In genomic region chr12:52214421-52214802, GRCh38 we compare ENCODE assay signal across 18 cellular contexts. TPM values are rescaled to one million over a fixed set of nuclear protein-coding genes. Genes with fewer than 3 reads are reported as not detected.
A peak's percentile ranks its signal among the peaks of the same experiment; 100 is the strongest.
DNase-seq lines count a peak whose midpoint lies in the region; ATAC-seq and TF ChIP-seq lines count a peak whose summit lies in the region.
"Had no signal": no experiment of that assay in that cellular context is flagged by ENCODE, and none has a peak within 500 bp of the region (broad histone marks: within the 10 kb centered on the region; RNA-seq: fewer than 3 reads in every experiment).

No MANE protein-coding gene starts in this region.

- intact Hi-C loops in Panc1 (cut with micrococcal nuclease; ENCODE audit: unreplicated experiment) = no loop called here

- no peaks in the 10 kb centered on the region for H3K27me3 ChIP-seq in Panc1 (ENCODE audit: control insufficient read depth, insufficient read depth, low read length)

- no peak overlapping the region for H3K4me3 Mint-ChIP-seq in stimulated activated naive CD8-positive, alpha-beta T cell treated with anti-CD3 and anti-CD28 coated beads, Interleukin-15, amount 100 ng/mL, for 72 hours
- H3K4me3 Mint-ChIP-seq in effector memory CD8-positive, alpha-beta T cell = no peak overlapping the region
- H3K4me3 Mint-ChIP-seq: activated naive CD4-positive, alpha-beta T cell treated with anti-CD3 and anti-CD28 coated beads, Interleukin-2, amount 10 ng/mL, durations not matched to agents 7 days and 5 days; naive thymus-derived CD8-positive, alpha-beta T cell had no signal

- no TSS peak for BruUV-seq in Panc1 (replicated peaks; lab: Mats Ljungman, UMichigan)

- peaks cover 49% of the 10 kb centered on the region for H3K4me1 ChIP-seq in Panc1 (ENCODE audit: control insufficient read depth, insufficient read depth, low read length)

- no peak for ATAC-seq in Panc1
- ATAC-seq in stimulated activated naive CD8-positive, alpha-beta T cell treated with anti-CD3 and anti-CD28 coated beads, Interleukin-15, amount 100 ng/mL, for 72 hours = no peak
- no peak for ATAC-seq in effector memory CD8-positive, alpha-beta T cell (replicated peaks)

- H3K27ac ChIP-seq in Panc1 (ENCODE audit: low read length) (peak overlapping the region; percentile 67), epithelial cell of prostate (peak overlapping the region; percentile 87)
- H3K27ac ChIP-seq: cardiac muscle cell had no signal

- POLR2A ChIA-PET in Panc1 (lab: Charles Lee) = no interaction called here

- H3K4me3 ChIP-seq in Panc1 (ENCODE audit: low read depth in 2 of 2, low read length in 2 of 2) = no peak overlapping the region
- no peak overlapping the region for H3K4me3 ChIP-seq in retinal pigment epithelial cell (ENCODE audit: low read length)
- H3K4me3 ChIP-seq: cardiac muscle cell had no signal

- in situ Hi-C loops in Panc1 (cut with HindIII; ENCODE audit: low pct_unique_long_range_greater_than_20kb, low sequenced_read_pairs) = no loop called here

- H3K36me3 Mint-ChIP-seq in effector memory CD8-positive, alpha-beta T cell (ENCODE audit: insufficient read depth) = no peaks in the 10 kb centered on the region
- H3K36me3 Mint-ChIP-seq: activated naive CD4-positive, alpha-beta T cell treated with anti-CD3 and anti-CD28 coated beads, Interleukin-2, amount 10 ng/mL, durations not matched to agents 7 days and 5 days; naive thymus-derived CD8-positive, alpha-beta T cell had no signal

- no peaks in the 10 kb centered on the region for H3K4me1 Mint-ChIP-seq in stimulated activated naive CD8-positive, alpha-beta T cell treated with anti-CD3 and anti-CD28 coated beads, Interleukin-15, amount 100 ng/mL, for 72 hours
- H3K4me1 Mint-ChIP-seq in effector memory CD8-positive, alpha-beta T cell (ENCODE audit: low read depth in 2 of 2) = peaks cover 0 to 8% of the 10 kb centered on the region in 2 donors
- H3K4me1 Mint-ChIP-seq: activated naive CD4-positive, alpha-beta T cell treated with anti-CD3 and anti-CD28 coated beads, Interleukin-2, amount 10 ng/mL, durations not matched to agents 7 days and 5 days; naive thymus-derived CD8-positive, alpha-beta T cell had no signal

- no peak for DNase-seq in Panc1 (ENCODE audit: low read depth, low spot score)
- no peak for DNase-seq in epithelial cell of prostate (ENCODE audit: low read depth, low spot score)
- DNase-seq in retinal pigment epithelial cell (ENCODE audit: low read depth) = no peak
- no peak for DNase-seq in stimulated activated naive CD8-positive, alpha-beta T cell treated with anti-CD3 and anti-CD28 coated beads, Interleukin-15, amount 100 ng/mL, for 72 hours
- no peak for DNase-seq in NCI-H187 treated with DMSO at 0.1 percent for 48 hours (lab: John Stamatoyannopoulos, UW)
- no peak for DNase-seq in effector memory CD8-positive, alpha-beta T cell
- DNase-seq: activated CD4-positive, alpha-beta T cell treated with anti-CD3 and anti-CD28 coated beads for 1 hour; activated naive CD4-positive, alpha-beta T cell treated with anti-CD3 and anti-CD28 coated beads, Interleukin-2, amount 10 ng/mL, durations not matched to agents 7 days and 5 days; DND-41; HCEC 1CT; NCI-H2107; NCI-H748 treated with DMSO at 0.1 percent for 48 hours had no signal

- peaks cover 15% of the 10 kb centered on the region for H3K27me3 Mint-ChIP-seq in stimulated activated naive CD8-positive, alpha-beta T cell treated with anti-CD3 and anti-CD28 coated beads, Interleukin-15, amount 100 ng/mL, for 72 hours
- peaks cover 34 to 64% of the 10 kb centered on the region in 2 donors for H3K27me3 Mint-ChIP-seq in effector memory CD8-positive, alpha-beta T cell

- H3K9me3 Mint-ChIP-seq in stimulated activated naive CD8-positive, alpha-beta T cell treated with anti-CD3 and anti-CD28 coated beads, Interleukin-15, amount 100 ng/mL, for 72 hours = no peaks in the 10 kb centered on the region
- H3K9me3 Mint-ChIP-seq in effector memory CD8-positive, alpha-beta T cell = no peaks in the 10 kb centered on the region
- H3K9me3 Mint-ChIP-seq: activated naive CD4-positive, alpha-beta T cell treated with anti-CD3 and anti-CD28 coated beads, Interleukin-2, amount 10 ng/mL, durations not matched to agents 7 days and 5 days; naive thymus-derived CD8-positive, alpha-beta T cell had no signal

- no peaks in the 10 kb centered on the region for H3K9me3 ChIP-seq in Panc1 (ENCODE audit: control insufficient read depth, insufficient read depth, low read depth, low read length)

- CTCF ChIA-PET in Panc1 (lab: Charles Lee) = no interaction called here

- TF ChIP-seq CTCF in GM12873 (IDR thresholded peaks at IDR 0.05; ENCODE audit: insufficient read depth, low read depth, low read length, missing control alignments) (peak; percentile 5), Panc1 (IDR thresholded peaks at IDR 0.05) (peak; percentile 27), retinal pigment epithelial cell (conservative IDR thresholded peaks at IDR 0.05; ENCODE audit: low read depth, low read length) (peak; percentile 24)

- no peak overlapping the region for H3K27ac Mint-ChIP-seq in stimulated activated naive CD8-positive, alpha-beta T cell treated with anti-CD3 and anti-CD28 coated beads, Interleukin-15, amount 100 ng/mL, for 72 hours
- no peak overlapping the region for H3K27ac Mint-ChIP-seq in effector memory CD8-positive, alpha-beta T cell
- H3K27ac Mint-ChIP-seq: activated naive CD4-positive, alpha-beta T cell treated with anti-CD3 and anti-CD28 coated beads, Interleukin-2, amount 10 ng/mL, durations not matched to agents 7 days and 5 days; naive thymus-derived CD8-positive, alpha-beta T cell had no signal

- no peaks in the 10 kb centered on the region for H3K36me3 ChIP-seq in Panc1 (ENCODE audit: control insufficient read depth, insufficient read depth, low read length)
- H3K36me3 ChIP-seq: cardiac muscle cell had no signal

RNA-seq across cellular contexts. Expression of gene KRT7, which starts 18.6 kb away (rescaled TPM):
- total RNA-seq in Panc1 (2021; ENCODE audit: unreplicated experiment) = 16.8 TPM
- 19.1 TPM for polyA plus RNA-seq in Panc1 (2012; ENCODE audit: insufficient read length)
- total RNA-seq: frontal cortex; naive thymus-derived CD8-positive, alpha-beta T cell had no signal
- polyA plus RNA-seq: naive thymus-derived CD8-positive, alpha-beta T cell had no signal

RNA-seq across cellular contexts. Expression of gene KRT80, which starts 22.6 kb away (rescaled TPM):
- 51.5 TPM for total RNA-seq in Panc1 (2021; ENCODE audit: unreplicated experiment)
- 30.3 TPM for polyA plus RNA-seq in Panc1 (2012; ENCODE audit: insufficient read length)
- total RNA-seq: cardiac muscle cell; frontal cortex; naive thymus-derived CD8-positive, alpha-beta T cell; subcutaneous adipose tissue; T-helper 2 cell treated with Interferon-gamma antibody and Interleukin-4, amounts not matched to agents 100 ng/mL and 5 ng/mL, for 36 hours had no signal
- polyA plus RNA-seq: cardiac muscle cell; naive thymus-derived CD8-positive, alpha-beta T cell had no signal
